ENCODE assay signal across 18 cellular contexts in the genomic region with DNA sequence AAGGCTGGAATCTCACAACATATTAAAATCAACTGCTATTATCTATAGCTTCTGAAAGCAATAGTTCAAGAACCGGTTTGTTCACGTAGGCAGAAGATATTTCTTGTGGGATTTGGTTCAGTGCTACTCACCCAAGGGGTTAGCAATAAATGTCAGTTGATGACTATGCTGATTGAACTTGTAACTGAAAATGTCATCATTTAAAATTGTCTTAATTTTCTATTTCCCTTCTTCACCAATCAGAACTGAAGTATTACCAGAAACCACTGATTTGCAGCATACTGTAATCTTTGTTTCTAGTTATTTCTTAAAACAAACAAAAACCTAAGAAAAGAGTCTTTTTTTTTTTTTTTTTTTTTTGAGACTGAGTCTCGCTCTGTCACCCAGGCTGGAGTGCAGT. TPM values are rescaled to one million over a fixed set of nuclear protein-coding genes. Genes with fewer than 3 reads are reported as not detected.
A peak's percentile ranks its signal among the peaks of the same experiment; 100 is the strongest.
DNase-seq lines count a peak whose midpoint lies in the region; ATAC-seq and TF ChIP-seq lines count a peak whose summit lies in the region.
"Had no signal": no experiment of that assay in that cellular context is flagged by ENCODE, and none has a peak within 500 bp of the region (broad histone marks: within the 10 kb centered on the region; RNA-seq: fewer than 3 reads in every experiment).

No MANE protein-coding gene starts in this region.

- H3K79me1 ChIP-seq in trophoblast cell (ENCODE audit: low read length) = peaks cover under 1% of the 10 kb centered on the region

- H3K27ac ChIP-seq in Peyer's patch = no peak overlapping the region
- no peak overlapping the region for H3K27ac ChIP-seq in trophoblast cell (ENCODE audit: low read depth, low read length)
- H3K27ac ChIP-seq: parathyroid adenoma had no signal

- H2BK12ac ChIP-seq in trophoblast cell (ENCODE audit: low read length) = no peak overlapping the region

- H3K23ac ChIP-seq in trophoblast cell (ENCODE audit: low read length) = no peak overlapping the region

- no peaks in the 10 kb centered on the region for H3K9me3 Mint-ChIP-seq in stimulated activated memory B cell treated with anti-CD40 and anti-IgM and Interleukin-4, amounts not matched to agents 10 μg/mL and 1 μg/mL and 100 μg/mL, for 72 hours
- H3K9me3 Mint-ChIP-seq: naive thymus-derived CD8-positive, alpha-beta T cell had no signal

- no peak overlapping the region for H3K4me2 ChIP-seq in trophoblast cell (ENCODE audit: low read length)

- no peak overlapping the region for H2AK5ac ChIP-seq in trophoblast cell (ENCODE audit: low read length)

- no peak for TF ChIP-seq CTCF in Peyer's patch (IDR thresholded peaks at IDR 0.05)

- H3K36me3 Mint-ChIP-seq in stimulated activated memory B cell treated with anti-CD40 and anti-IgM and Interleukin-4, amounts not matched to agents 10 μg/mL and 1 μg/mL and 100 μg/mL, for 72 hours = no peaks in the 10 kb centered on the region
- H3K36me3 Mint-ChIP-seq: naive thymus-derived CD8-positive, alpha-beta T cell had no signal

- peak; percentile 44 for ATAC-seq in GM18511 (IDR thresholded peaks at IDR 0.05; ENCODE audit: unreplicated experiment)
- ATAC-seq in GM21619 (IDR thresholded peaks at IDR 0.05; ENCODE audit: unreplicated experiment) = peak; percentile 45
- ATAC-seq in HG03095 (IDR thresholded peaks at IDR 0.05; ENCODE audit: unreplicated experiment) = peak; percentile 38
- ATAC-seq in stimulated activated memory B cell treated with anti-CD40 and anti-IgM and Interleukin-4, amounts not matched to agents 10 μg/mL and 1 μg/mL and 100 μg/mL, for 72 hours = peak; percentile 80
- no peak for ATAC-seq in GM21381 (IDR thresholded peaks at IDR 0.05; ENCODE audit: unreplicated experiment)
- ATAC-seq: activated CD8-positive, alpha-beta memory T cell treated with anti-CD3 and anti-CD28 coated beads, Interleukin-2, amount 10 ng/mL, durations not matched to agents 7 days and 5 days; naive thymus-derived CD8-positive, alpha-beta T cell; Panc1 had no signal

- H3K4me1 Mint-ChIP-seq in stimulated activated memory B cell treated with anti-CD40 and anti-IgM and Interleukin-4, amounts not matched to agents 10 μg/mL and 1 μg/mL and 100 μg/mL, for 72 hours = peaks cover 31% of the 10 kb centered on the region

- H3K4me3 ChIP-seq in Peyer's patch = no peak overlapping the region
- no peak overlapping the region for H3K4me3 ChIP-seq in trophoblast cell (ENCODE audit: low read depth, low read length)

- H3K14ac ChIP-seq in trophoblast cell (ENCODE audit: low read length) = no peak overlapping the region

- H3K4ac ChIP-seq in trophoblast cell (ENCODE audit: low read depth, low read length) = no peak overlapping the region

- peak overlapping the region; percentile 59 for H3K27ac Mint-ChIP-seq in stimulated activated memory B cell treated with anti-CD40 and anti-IgM and Interleukin-4, amounts not matched to agents 10 μg/mL and 1 μg/mL and 100 μg/mL, for 72 hours
- H3K27ac Mint-ChIP-seq: activated CD8-positive, alpha-beta memory T cell treated with anti-CD3 and anti-CD28 coated beads, Interleukin-2, amount 10 ng/mL, durations not matched to agents 7 days and 5 days; naive thymus-derived CD8-positive, alpha-beta T cell had no signal

- H3K27me3 Mint-ChIP-seq in stimulated activated memory B cell treated with anti-CD40 and anti-IgM and Interleukin-4, amounts not matched to agents 10 μg/mL and 1 μg/mL and 100 μg/mL, for 72 hours = no peaks in the 10 kb centered on the region
- H3K27me3 Mint-ChIP-seq: naive thymus-derived CD8-positive, alpha-beta T cell had no signal

- H3K9me3 ChIP-seq in Peyer's patch (no peaks in the 10 kb centered on the region), trophoblast cell (ENCODE audit: insufficient read depth, low read depth, low read length) (no peaks in the 10 kb centered on the region)
- H3K9me3 ChIP-seq: Caco-2 had no signal

- no peak overlapping the region for H2BK120ac ChIP-seq in trophoblast cell (ENCODE audit: insufficient read depth, low read length, poor library complexity)

- WGBS in trophoblast cell (ENCODE audit: extremely low coverage, insufficient coverage, insufficient read length) = no CpG with 5 or more reads among the region's 3 CpGs

- H2AFZ ChIP-seq in trophoblast cell (ENCODE audit: insufficient read depth, low read length, poor library complexity) = no peak overlapping the region
- H2AFZ ChIP-seq: parathyroid adenoma had no signal

- H4K12ac ChIP-seq in trophoblast cell (ENCODE audit: low read depth, low read length) = no peak overlapping the region

- H3K18ac ChIP-seq in trophoblast cell (ENCODE audit: low read length) = no peak overlapping the region

- no peak overlapping the region for H3K4me3 Mint-ChIP-seq in stimulated activated memory B cell treated with anti-CD40 and anti-IgM and Interleukin-4, amounts not matched to agents 10 μg/mL and 1 μg/mL and 100 μg/mL, for 72 hours
- H3K4me3 Mint-ChIP-seq: activated CD8-positive, alpha-beta memory T cell treated with anti-CD3 and anti-CD28 coated beads, Interleukin-2, amount 10 ng/mL, durations not matched to agents 7 days and 5 days; naive thymus-derived CD8-positive, alpha-beta T cell had no signal

- H4K8ac ChIP-seq in trophoblast cell (ENCODE audit: low read depth, low read length) = no peak overlapping the region

- no peak overlapping the region for H4K91ac ChIP-seq in trophoblast cell (ENCODE audit: low read depth, low read length)

- no peak for TF ChIP-seq POLR2A in Peyer's patch (IDR thresholded peaks at IDR 0.05)

- H3K27me3 ChIP-seq in Peyer's patch (no peaks in the 10 kb centered on the region), trophoblast cell (ENCODE audit: insufficient read depth, low read length) (peaks cover 2% of the 10 kb centered on the region)

- no peak for DNase-seq in Peyer's patch
- no peak for DNase-seq in trophoblast cell
- DNase-seq: activated CD8-positive, alpha-beta memory T cell treated with anti-CD3 and anti-CD28 coated beads, Interleukin-2, amount 10 ng/mL, durations not matched to agents 7 days and 5 days; AML-193; aorta; Caco-2; EL; islet precursor cell; naive thymus-derived CD8-positive, alpha-beta T cell; NCI-H2107; NCI-H748 treated with DMSO at 0.1 percent for 48 hours had no signal

- H3K4me1 ChIP-seq in Peyer's patch (peaks cover 0 to 13% (median 1%) of the 10 kb centered on the region in 4 donors), trophoblast cell (ENCODE audit: control insufficient read depth in 1 of 2, insufficient read depth in 2 of 2, low read length in 2 of 2) (no peaks in the 10 kb centered on the region)

- H2BK5ac ChIP-seq in trophoblast cell (ENCODE audit: low read depth, low read length, poor library complexity) = no peak overlapping the region

- no peak overlapping the region for H3K9ac ChIP-seq in trophoblast cell (ENCODE audit: low read length)
- H3K9ac ChIP-seq: parathyroid adenoma had no signal

- peaks cover 1% of the 10 kb centered on the region for H3K79me2 ChIP-seq in trophoblast cell (ENCODE audit: control insufficient read depth, insufficient read depth, low read length, poor library complexity)

- H3K36me3 ChIP-seq in Peyer's patch (no peaks in the 10 kb centered on the region), trophoblast cell (ENCODE audit: control insufficient read depth in 1 of 2, insufficient read depth in 2 of 2, low read length in 2 of 2) (no peaks in the 10 kb centered on the region)

RNA-seq across cellular contexts. Expression of gene CPEB3, which starts 46.1 kb away (rescaled TPM):
- 10 to 100 TPM in 3 of 4 donors, 1 to 10 TPM in 1; 9.9 to 15.2 (median 11.4) TPM for total RNA-seq in Peyer's patch
- polyA plus RNA-seq in trophoblast cell (2013) = 1.1 and 1.2 TPM in 2 replicates

RNA-seq across cellular contexts. Expression of gene MARCHF5, which starts 46.2 kb away (rescaled TPM):
- 10 to 100 TPM in 3 of 4 donors, 1 to 10 TPM in 1; 9.1 to 22.1 (median 18.6) TPM for total RNA-seq in Peyer's patch
- 30.8 and 35.0 TPM in 2 replicates for polyA plus RNA-seq in trophoblast cell (2013)
